10 cellular contexts compared by ENCODE assay signal in the genomic region with DNA sequence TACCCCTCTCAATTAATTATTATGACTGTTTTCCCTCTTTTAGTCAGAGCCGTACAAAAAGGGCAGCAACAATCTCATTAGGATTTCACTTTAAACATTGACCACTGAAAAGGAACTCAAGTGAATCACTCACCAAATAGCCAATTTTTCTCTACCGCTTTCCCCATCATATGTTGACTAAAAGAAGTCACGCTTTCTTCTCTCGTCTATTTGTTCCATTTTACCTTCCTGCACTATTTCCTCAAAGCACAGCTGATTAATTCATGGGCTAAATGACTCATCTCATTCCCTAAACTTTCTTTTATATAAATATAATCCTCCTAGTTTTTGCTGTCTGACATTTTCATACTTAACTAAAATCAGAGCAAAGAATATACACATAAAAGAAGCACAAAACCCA. TPM values are rescaled to one million over a fixed set of nuclear protein-coding genes. Genes with fewer than 3 reads are reported as not detected.
DNase-seq lines count a peak whose midpoint lies in the region; ATAC-seq, FAIRE-seq and TF ChIP-seq lines count a peak whose summit lies in the region.
"Had no signal": no experiment of that assay in that cellular context is flagged by ENCODE, and none has a peak within 500 bp of the region (broad histone marks: within the 10 kb centered on the region; RNA-seq: fewer than 3 reads in every experiment).

No MANE protein-coding gene starts in this region.

- ATAC-seq in HepG2 = no peak
- no peak for ATAC-seq in CD8-positive, alpha-beta T cell

- in situ Hi-C loops in HepG2 (cut with HindIII; ENCODE audit: extremely low pct_ligation_motif_present, low pct_unique_long_range_greater_than_20kb) = no loop called here

- H3K36me3 ChIP-seq in liver (ENCODE audit: control insufficient read depth in 4 of 4, insufficient read depth in 3 of 4, low read depth in 1 of 4, low read length in 3 of 4) = no peaks in the 10 kb centered on the region
- H3K36me3 ChIP-seq in HepG2 (replicated peaks in 1 of 2; ENCODE audit: control insufficient read depth in 1 of 2, insufficient read depth in 2 of 2, low read length in 2 of 2) = no peaks in the 10 kb centered on the region
- no peaks in the 10 kb centered on the region for H3K36me3 ChIP-seq in endothelial cell of umbilical vein (ENCODE audit: control insufficient read depth in 2 of 2, extremely low read depth in 1 of 2, insufficient read depth in 2 of 2, low read length in 2 of 2)
- no peaks in the 10 kb centered on the region for H3K36me3 ChIP-seq in CD8-positive, alpha-beta T cell (ENCODE audit: insufficient read depth, low read length)

- H3K4me2 ChIP-seq in HepG2 (ENCODE audit: low read depth, low read length) (no peak overlapping the region), endothelial cell of umbilical vein (ENCODE audit: insufficient read depth, low read length) (peak overlapping the region; percentile 57)

- TF ChIP-seq CTCF in liver (IDR thresholded peaks at IDR 0.05; ENCODE audit: low read depth, low read length, missing input control) (no peak), HepG2 (CRISPR knock-in tag; IDR thresholded peaks at IDR 0.05) (no peak), endothelial cell of umbilical vein (IDR thresholded peaks at IDR 0.05; ENCODE audit: extremely low read depth in 1 of 2, insufficient read depth in 1 of 2, low read depth in 1 of 2, low read length in 2 of 2) (no peak), D721Med (IDR thresholded peaks at IDR 0.05; ENCODE audit: insufficient read depth, missing control alignments) (no peak)
- TF ChIP-seq CTCF in CD8-positive, alpha-beta T cell (IDR thresholded peaks at IDR 0.05) = no peak

- DNase-seq in HepG2 (ENCODE audit: low spot score) (no peak), endothelial cell of umbilical vein (ENCODE audit: low read depth, low spot score) (peak; percentile 82), lung microvascular endothelial cell (ENCODE audit: low read depth in 2 of 2) (peak; percentile 75 to 79), H54 (ENCODE audit: insufficient read length, low spot score) (no peak), D721Med (ENCODE audit: insufficient read length, low spot score) (no peak), Ammon's horn (ENCODE audit: low spot score) (no peak)
- DNase-seq in CD8-positive, alpha-beta T cell = no peak
- DNase-seq: activated CD4-positive, CD25-positive, alpha-beta regulatory T cell; activated T-cell treated with anti-CD3 and anti-CD28 coated beads, Interleukin-2, amount 50 U/mL, for 24 hours had no signal

- no peak for TF ChIP-seq POLR2A in HepG2 (IDR thresholded peaks at IDR 0.05; ENCODE audit: insufficient read depth in 1 of 2, low read depth in 2 of 2, low read length in 2 of 2)
- TF ChIP-seq POLR2A in endothelial cell of umbilical vein (IDR thresholded peaks at IDR 0.05; ENCODE audit: low read depth, low read length) = no peak
- no peak for TF ChIP-seq POLR2A in H54 (IDR thresholded peaks at IDR 0.05; ENCODE audit: low read depth, low read length)

- H3K9me3 ChIP-seq in liver (ENCODE audit: control insufficient read depth in 4 of 4, low read length in 3 of 4) (no peaks in the 10 kb centered on the region), HepG2 (ENCODE audit: low read length) (no peaks in the 10 kb centered on the region), endothelial cell of umbilical vein (replicated peaks; ENCODE audit: control insufficient read depth, insufficient read depth, low read length) (no peaks in the 10 kb centered on the region)
- no peaks in the 10 kb centered on the region for H3K9me3 ChIP-seq in CD8-positive, alpha-beta T cell (ENCODE audit: low read length)

- H3K4me1 Mint-ChIP-seq in CD8-positive, alpha-beta T cell (ENCODE audit: low read depth) = no peaks in the 10 kb centered on the region

- H3K9me1 ChIP-seq in endothelial cell of umbilical vein (replicated peaks; ENCODE audit: control insufficient read depth, extremely low read depth, insufficient read depth, low read length) = no peaks in the 10 kb centered on the region

- FAIRE-seq in HepG2 (lab: Jason Lieb, UNC) (no peak), endothelial cell of umbilical vein (lab: Jason Lieb, UNC) (peak; percentile 4), H54 (lab: Jason Lieb, UNC) (no peak), D721Med (lab: Jason Lieb, UNC) (no peak)

- BruUV-seq in HepG2 (replicated peaks; lab: Mats Ljungman, UMichigan) (no TSS peak), endothelial cell of umbilical vein (replicated peaks; lab: Mats Ljungman, UMichigan) (no TSS peak)

- no peaks in the 10 kb centered on the region for H3K36me3 Mint-ChIP-seq in CD8-positive, alpha-beta T cell

- H3K27ac ChIP-seq in liver (ENCODE audit: low read depth in 1 of 2, low read length in 2 of 2) (peak overlapping the region; percentile 59 to 63), HepG2 (ENCODE audit: extremely low read length, insufficient read depth, low read length) (no peak overlapping the region), endothelial cell of umbilical vein (ENCODE audit: insufficient read depth, low read depth, low read length) (peak overlapping the region; percentile 49)
- no peak overlapping the region for H3K27ac ChIP-seq in CD8-positive, alpha-beta T cell (ENCODE audit: low read depth, low read length)

- H4K20me1 ChIP-seq in HepG2 (ENCODE audit: insufficient read depth, low read length) (no peaks in the 10 kb centered on the region), endothelial cell of umbilical vein (replicated peaks; ENCODE audit: control insufficient read depth, extremely low read depth, insufficient read depth, low read length) (no peaks in the 10 kb centered on the region)

- H3K4me3 ChIP-seq in liver (ENCODE audit: low read depth in 1 of 3, low read length in 3 of 3) = no peak overlapping the region
- H3K4me3 ChIP-seq in HepG2 (replicated peaks in 1 of 3; ENCODE audit: insufficient read depth in 1 of 3, low read depth in 2 of 3, low read length in 3 of 3) = no peak overlapping the region
- H3K4me3 ChIP-seq in endothelial cell of umbilical vein (replicated peaks in 1 of 3; ENCODE audit: insufficient read depth in 1 of 3, low read depth in 1 of 3, low read length in 3 of 3) = peak overlapping the region in 1 of 3 experiments; percentile 26
- no peak overlapping the region for H3K4me3 ChIP-seq in CD8-positive, alpha-beta T cell (ENCODE audit: low read depth, low read length)

- H2AFZ ChIP-seq in HepG2 (ENCODE audit: low read length) (no peak overlapping the region), endothelial cell of umbilical vein (ENCODE audit: low read depth, low read length) (no peak overlapping the region)

- H3K27ac Mint-ChIP-seq in CD8-positive, alpha-beta T cell = no peak overlapping the region
- H3K27ac Mint-ChIP-seq: activated T-cell treated with anti-CD3 and anti-CD28 coated beads, Interleukin-2, amount 50 U/mL, for 24 hours had no signal

- H3K9me3 Mint-ChIP-seq in CD8-positive, alpha-beta T cell = no peaks in the 10 kb centered on the region
- H3K9me3 Mint-ChIP-seq: activated T-cell treated with anti-CD3 and anti-CD28 coated beads, Interleukin-2, amount 50 U/mL, for 24 hours had no signal

- TF ChIP-seq RAD21 in liver (IDR thresholded peaks at IDR 0.05) (no peak), HepG2 (CRISPR knock-in tag; IDR thresholded peaks at IDR 0.05) (no peak)

- intact Hi-C loops in HepG2 (cut with micrococcal nuclease; ENCODE audit: unreplicated experiment) (no loop called here), endothelial cell of umbilical vein (cut with micrococcal nuclease) (loop anchor here (10.0 kb wide), 3 partner anchors 127 to 627 kb away; no protein-coding TSS in a partner anchor)
- intact Hi-C loops in CD8-positive, alpha-beta T cell (cut with DNase I, micrococcal nuclease) = no loop called here

- 41% methylated on average over 4 of the region's 4 CpGs for WGBS in liver
- no CpG with 5 or more reads among the region's 4 CpGs for WGBS in HepG2 (ENCODE audit: low lambda C conversion rate)

- H3K4me1 ChIP-seq in liver (ENCODE audit: control insufficient read depth in 4 of 4, insufficient read depth in 4 of 4, low read length in 3 of 4) (peaks cover 2 to 20% (median 7%) of the 10 kb centered on the region in 4 donors), HepG2 (ENCODE audit: insufficient read depth, low read length) (no peaks in the 10 kb centered on the region), endothelial cell of umbilical vein (ENCODE audit: control insufficient read depth, extremely low read depth, insufficient read depth, low read length) (peaks cover 8% of the 10 kb centered on the region)
- no peaks in the 10 kb centered on the region for H3K4me1 ChIP-seq in CD8-positive, alpha-beta T cell (ENCODE audit: insufficient read depth, low read length)

- TF ChIP-seq EP300 in HepG2 (IDR thresholded peaks at IDR 0.05; ENCODE audit: low read depth in 2 of 2, low read length in 2 of 2) (no peak), HepG2 (CRISPR knock-in tag; IDR thresholded peaks at IDR 0.05; ENCODE audit: borderline replicate concordance) (no peak)

- H3K27me3 ChIP-seq in liver (ENCODE audit: control insufficient read depth in 4 of 4, insufficient read depth in 4 of 4, low read length in 3 of 4) = no peaks in the 10 kb centered on the region
- no peaks in the 10 kb centered on the region for H3K27me3 ChIP-seq in HepG2 (ENCODE audit: control insufficient read depth in 1 of 2, insufficient read depth in 2 of 2, low read length in 2 of 2)
- no peaks in the 10 kb centered on the region for H3K27me3 ChIP-seq in endothelial cell of umbilical vein (ENCODE audit: control insufficient read depth in 2 of 2, insufficient read depth in 2 of 2, low read length in 2 of 2)
- H3K27me3 ChIP-seq in CD8-positive, alpha-beta T cell (ENCODE audit: insufficient read depth, low read length) = no peaks in the 10 kb centered on the region

- H3K27me3 Mint-ChIP-seq in CD8-positive, alpha-beta T cell (ENCODE audit: low read depth) = peaks cover 11% of the 10 kb centered on the region

- H3K79me2 ChIP-seq in HepG2 (ENCODE audit: insufficient read depth, low read length) (no peaks in the 10 kb centered on the region), endothelial cell of umbilical vein (ENCODE audit: control insufficient read depth, insufficient read depth, low read length) (peaks cover 26% of the 10 kb centered on the region)

- H3K9ac ChIP-seq in liver (ENCODE audit: low read depth in 1 of 2, low read length in 2 of 2) (no peak overlapping the region), HepG2 (ENCODE audit: insufficient read depth, low read depth, low read length) (no peak overlapping the region), endothelial cell of umbilical vein (replicated peaks; ENCODE audit: extremely low read depth, insufficient read depth, low read length) (peak overlapping the region; percentile 49)

- CTCF ChIA-PET in HepG2 (lab: Yijun Ruan, JAX; ENCODE audit: low intra/inter-chr PET ratio, low total read pairs) = no interaction called here
- CTCF ChIA-PET in endothelial cell of umbilical vein (lab: Charles Lee) = no interaction called here
- CTCF ChIA-PET in CD8-positive, alpha-beta T cell (lab: Charles Lee) = no interaction called here

- POLR2A ChIA-PET in HepG2 (lab: Yijun Ruan, JAX) (no interaction called here), endothelial cell of umbilical vein (lab: Charles Lee) (interaction anchor here (0.5 kb wide), 1 partner anchor 154 kb away, joined by 3 read pairs; no protein-coding TSS in a partner anchor)
- POLR2A ChIA-PET in CD8-positive, alpha-beta T cell (lab: Charles Lee) = no interaction called here

- dilution Hi-C loops in endothelial cell of umbilical vein (cut with MboI; ENCODE audit: extremely low pct_ligation_motif_present, low sequenced_read_pairs) = no loop called here

- H3K4me3 Mint-ChIP-seq in CD8-positive, alpha-beta T cell = no peak overlapping the region
- H3K4me3 Mint-ChIP-seq: activated T-cell treated with anti-CD3 and anti-CD28 coated beads, Interleukin-2, amount 50 U/mL, for 24 hours had no signal

RNA-seq across cellular contexts. Expression of a gene that starts 8.2 kb away (rescaled TPM):
- total RNA-seq in liver (1 to 10 TPM; 4.0 to 7.9 TPM), HepG2 (2016; rRNA removed; fragmentation: Illumina TruSeq; extraction: Trizol) (0.86 and 1.2 TPM in 2 replicates), endothelial cell of umbilical vein (24.5 and 29.8 TPM in 2 replicates), lung microvascular endothelial cell (23.1 and 36.9 TPM in 2 replicates)
- polyA plus RNA-seq in liver (1 to 10 TPM; 1.8 to 4.4 TPM), HepG2 (2011; rRNA removed) (1.1 and 1.2 TPM in 2 replicates), endothelial cell of umbilical vein (18.1 and 21.3 TPM in 2 replicates)
- 1.5 TPM in 2 replicates for total RNA-seq in HepG2 (2016; cell fraction: cytosol; rRNA removed; fragmentation: Illumina TruSeq; extraction: Trizol; ENCODE audit: low read depth)
- 1.00 and 1.2 TPM in 2 replicates for total RNA-seq in HepG2 (2016; cell fraction: insoluble cytoplasmic fraction; rRNA removed; fragmentation: Illumina TruSeq; extraction: Trizol)
- total RNA-seq in HepG2 (2016; cell fraction: membrane; rRNA removed; fragmentation: Illumina TruSeq; extraction: Trizol) = 1.4 and 1.7 TPM in 2 replicates
- 1.4 TPM in 2 replicates for total RNA-seq in HepG2 (2016; cell fraction: nucleus; rRNA removed; fragmentation: Illumina TruSeq; extraction: Trizol)
- 0.85 and 1.0 TPM in 2 replicates for polyA plus RNA-seq in HepG2 (2011; cell fraction: cytosol; rRNA removed)
- polyA plus RNA-seq in HepG2 (2011; cell fraction: nucleus; rRNA removed) = 2.2 and 2.4 TPM in 2 replicates
- polyA plus RNA-seq in HepG2 (2012) = 1.1 and 1.6 TPM in 2 replicates
- 0.11 and 0.16 TPM in 2 replicates for polyA plus RNA-seq in HepG2 (2016; cell fraction: cytosol; fragmentation: Illumina TruSeq; extraction: Trizol; ENCODE audit: low read depth)
- polyA plus RNA-seq in HepG2 (2016; cell fraction: insoluble cytoplasmic fraction; fragmentation: Illumina TruSeq; extraction: Trizol; ENCODE audit: low read depth) = 0.65 and 0.91 TPM in 2 replicates
- polyA plus RNA-seq in HepG2 (2016; cell fraction: membrane; fragmentation: Illumina TruSeq; extraction: Trizol; ENCODE audit: low read depth) = 0.37 and 0.44 TPM in 2 replicates
- polyA plus RNA-seq in HepG2 (2016; cell fraction: nucleus; fragmentation: Illumina TruSeq; extraction: Trizol; ENCODE audit: insufficient read depth, low read depth) = 1.5 and 2.3 TPM in 2 replicates
- 9.5 and 48.9 TPM in 2 replicates for polyA minus RNA-seq in HepG2 (2011; rRNA and poly(A)+ RNA removed; ENCODE audit: low replicate concordance)
- 1.5 and 1.6 TPM in 2 replicates for polyA minus RNA-seq in HepG2 (2011; cell fraction: cytosol; rRNA and poly(A)+ RNA removed)
- polyA minus RNA-seq in HepG2 (2011; cell fraction: nucleus; rRNA and poly(A)+ RNA removed) = 2.5 and 2.6 TPM in 2 replicates
- polyA plus RNA-seq in endothelial cell of umbilical vein (2011; cell fraction: cytosol; rRNA removed) = 11.7 and 15.2 TPM in 2 replicates
- 76.8 and 83.8 TPM in 2 replicates for polyA plus RNA-seq in endothelial cell of umbilical vein (2011; cell fraction: nucleus; rRNA removed)
- 20.4 and 23.7 TPM in 2 replicates for polyA plus RNA-seq in endothelial cell of umbilical vein (2012)
- 59.9 and 81.1 TPM in 2 replicates for polyA minus RNA-seq in endothelial cell of umbilical vein
- polyA minus RNA-seq in endothelial cell of umbilical vein (2011; cell fraction: cytosol; rRNA and poly(A)+ RNA removed) = 13.6 TPM
- polyA minus RNA-seq in endothelial cell of umbilical vein (2011; cell fraction: nucleus; rRNA and poly(A)+ RNA removed) = 101 and 113 TPM in 2 replicates
- total RNA-seq in CD8-positive, alpha-beta T cell = not detected

Comparison
In these comparisons a context has a peak if more than half of its experiments do, and no peak if none do; other contexts are left out.
1. H3K27ac ChIP-seq: peak in liver (2 of 2) and endothelial cell of umbilical vein (single experiment); none in HepG2 (single experiment) and CD8-positive, alpha-beta T cell (single experiment).
2. DNase-seq: peak in endothelial cell of umbilical vein (single experiment) and lung microvascular endothelial cell (2 of 2); none in HepG2 (single experiment), H54 (single experiment), CD8-positive, alpha-beta T cell (0 of 7), D721Med (single experiment) and Ammon's horn (single experiment).